1 cellular context compared by ENCODE assay signal in genomic region chr11:63611395-63611747, GRCh38.
TF ChIP-seq lines count a peak whose summit lies in the region.

No MANE protein-coding gene starts in this region.

TF ChIP-seq in GM12878, 131 proteins besides CTCF, POLR2A, EP300 and RAD21:
- TF ChIP-seq IKZF2 (IDR thresholded peaks at IDR 0.05) (no peak), MYB (IDR thresholded peaks at IDR 0.05; ENCODE audit: borderline replicate concordance, low read depth, low read length) (no peak), HDGF (IDR thresholded peaks at IDR 0.05) (no peak), NBN (IDR thresholded peaks at IDR 0.05) (no peak), NRF1 (conservative IDR thresholded peaks at IDR 0.05; ENCODE audit: low read depth, low read length) (no peak), MXI1 (IDR thresholded peaks at IDR 0.05; ENCODE audit: low read depth, low read length) (no peak), WRNIP1 (IDR thresholded peaks at IDR 0.05; ENCODE audit: borderline replicate concordance, low read depth, low read length) (no peak), SIN3A (IDR thresholded peaks at IDR 0.05; ENCODE audit: low read depth, low read length) (no peak), ZBTB40 (IDR thresholded peaks at IDR 0.05; ENCODE audit: borderline replicate concordance) (no peak), SMAD5 (IDR thresholded peaks at IDR 0.05; ENCODE audit: low read depth) (no peak), IKZF1 (conservative IDR thresholded peaks at IDR 0.05) (no peak), CREB1 (IDR thresholded peaks at IDR 0.05; ENCODE audit: low read depth) (no peak), CHD1 (IDR thresholded peaks at IDR 0.05; ENCODE audit: low read depth, low read length) (no peak), E4F1 (IDR thresholded peaks at IDR 0.05; ENCODE audit: borderline replicate concordance, partially characterized antibody) (no peak), CHD2 (IDR thresholded peaks at IDR 0.05; ENCODE audit: borderline replicate concordance, low read depth, low read length) (no peak), JUNB (IDR thresholded peaks at IDR 0.05) (no peak), SPI1 (IDR thresholded peaks at IDR 0.05; ENCODE audit: borderline replicate concordance, insufficient read depth, low read depth, low read length) (no peak)
